18 cellular contexts compared by ENCODE assay signal in genomic region chr1:224745388-224745787, GRCh38.
"Had no signal": no experiment of that assay in that cellular context is flagged by ENCODE, and none has a peak within 500 bp of the region (broad histone marks: within the 10 kb centered on the region; RNA-seq: fewer than 3 reads in every experiment).

No MANE protein-coding gene starts in this region.

- H3K4me1 Mint-ChIP-seq: immature natural killer cell; mesothelial cell of epicardium; stimulated activated effector memory CD8-positive, alpha-beta T cell treated with anti-CD3 and anti-CD28 coated beads, Interleukin-12 subunit alpha, Interleukin-12 subunit beta, amount 100 ng/mL, for 72 hours had no signal

- H3K36me3 ChIP-seq: breast epithelium, lower lobe of right lung, pancreas, thyroid gland had no signal

- H3K36me3 Mint-ChIP-seq: immature natural killer cell; mesothelial cell of epicardium; stimulated activated effector memory CD8-positive, alpha-beta T cell treated with anti-CD3 and anti-CD28 coated beads, Interleukin-12 subunit alpha, Interleukin-12 subunit beta, amount 100 ng/mL, for 72 hours had no signal

- H3K4me1 ChIP-seq: breast epithelium, foreskin keratinocyte, lower lobe of right lung, pancreas, thyroid gland had no signal

- DNase-seq: activated CD4-positive, alpha-beta T cell treated with anti-CD3 and anti-CD28 coated beads, Interleukin-2, amount 50 U/mL, for 48 hours; activated gamma-delta T cell; activated T-cell treated with anti-CD3 and anti-CD28 coated beads, Interleukin-2, amount 50 U/mL, for 24 hours; aorta; cerebellar nuclear complex; effector CD8-positive, alpha-beta T cell; foreskin keratinocyte; head of caudate nucleus; immature natural killer cell; lower lobe of right lung; pancreas; stimulated activated CD4-positive, alpha-beta T cell treated with anti-CD3 and anti-CD28 coated beads, Interleukin-12 subunit alpha, Interleukin-12 subunit beta, amount 100 ng/mL, for 4 hours; T-helper 1 cell; T1000; thyroid gland had no signal

- ATAC-seq: foreskin keratinocyte; lower lobe of right lung; pancreas; stimulated activated effector memory CD8-positive, alpha-beta T cell treated with anti-CD3 and anti-CD28 coated beads, Interleukin-12 subunit alpha, Interleukin-12 subunit beta, amount 100 ng/mL, for 72 hours had no signal

- H3K9me3 ChIP-seq: breast epithelium, lower lobe of right lung, pancreas, thyroid gland had no signal

- H3K4me3 Mint-ChIP-seq: activated T-cell treated with anti-CD3 and anti-CD28 coated beads, Interleukin-2, amount 50 U/mL, for 24 hours; immature natural killer cell; mesothelial cell of epicardium; stimulated activated effector memory CD8-positive, alpha-beta T cell treated with anti-CD3 and anti-CD28 coated beads, Interleukin-12 subunit alpha, Interleukin-12 subunit beta, amount 100 ng/mL, for 72 hours had no signal

- H3K27ac ChIP-seq: breast epithelium, foreskin keratinocyte, lower lobe of right lung, pancreas, thyroid gland had no signal

- H3K27ac Mint-ChIP-seq: activated T-cell treated with anti-CD3 and anti-CD28 coated beads, Interleukin-2, amount 50 U/mL, for 24 hours; immature natural killer cell; mesothelial cell of epicardium; stimulated activated effector memory CD8-positive, alpha-beta T cell treated with anti-CD3 and anti-CD28 coated beads, Interleukin-12 subunit alpha, Interleukin-12 subunit beta, amount 100 ng/mL, for 72 hours had no signal

- H3K4me3 ChIP-seq: breast epithelium, lower lobe of right lung, pancreas, thyroid gland had no signal

- H3K9me3 Mint-ChIP-seq: activated T-cell treated with anti-CD3 and anti-CD28 coated beads, Interleukin-2, amount 50 U/mL, for 24 hours; mesothelial cell of epicardium; stimulated activated effector memory CD8-positive, alpha-beta T cell treated with anti-CD3 and anti-CD28 coated beads, Interleukin-12 subunit alpha, Interleukin-12 subunit beta, amount 100 ng/mL, for 72 hours had no signal

- H3K27me3 ChIP-seq: breast epithelium, foreskin keratinocyte, pancreas, thyroid gland had no signal
